Comparison of ENCODE assay signal across 10 cellular contexts in genomic region chr6:64012351-64013060, GRCh38.
DNase-seq lines count a peak whose midpoint lies in the region; ATAC-seq and TF ChIP-seq lines count a peak whose summit lies in the region.
"Had no signal": no experiment of that assay in that cellular context is flagged by ENCODE, and none has a peak within 500 bp of the region (broad histone marks: within the 10 kb centered on the region; RNA-seq: fewer than 3 reads in every experiment).

No MANE protein-coding gene starts in this region.

- ATAC-seq in HG03432 (IDR thresholded peaks at IDR 0.05; ENCODE audit: unreplicated experiment): peak; percentile 68
- no peak for ATAC-seq in HG03378 (IDR thresholded peaks at IDR 0.05; ENCODE audit: unreplicated experiment)

- no peak overlapping the region for H3K27ac ChIP-seq in BLaER1
- no peak overlapping the region for H3K27ac ChIP-seq in Peyer's patch
- H3K27ac ChIP-seq: thoracic aorta had no signal

- no peak overlapping the region for H3K9ac ChIP-seq in BLaER1

- H3K4me1 ChIP-seq in BLaER1 (peaks cover 48% of the 10 kb centered on the region), Peyer's patch (no peaks in the 10 kb centered on the region)
- H3K4me1 ChIP-seq: HAP-1 had no signal

- TF ChIP-seq CTCF in Peyer's patch (IDR thresholded peaks at IDR 0.05) (peak in 4 of 6 experiments; percentile 32 to 74 (median 68)), retinal pigment epithelial cell (conservative IDR thresholded peaks at IDR 0.05; ENCODE audit: low read depth, low read length) (peak; percentile 96)

- H3K9me3 ChIP-seq in BLaER1: no peaks in the 10 kb centered on the region
- no peaks in the 10 kb centered on the region for H3K9me3 ChIP-seq in Peyer's patch
- H3K9me3 ChIP-seq: HAP-1, thoracic aorta had no signal

- H3K4me3 ChIP-seq in BLaER1 (no peak overlapping the region), Peyer's patch (no peak overlapping the region), retinal pigment epithelial cell (ENCODE audit: low read length) (peak overlapping the region; percentile 27)
- H3K4me3 ChIP-seq: HAP-1, thoracic aorta had no signal

- peak overlapping the region; percentile 8; the same call in 1 of the 2 replicates for H3K4me2 ChIP-seq in BLaER1

- no peaks in the 10 kb centered on the region for H4K20me1 ChIP-seq in BLaER1

- TF ChIP-seq POLR2A in Peyer's patch (IDR thresholded peaks at IDR 0.05): no peak

- DNase-seq in Peyer's patch (peak in 1 of 3 donors; percentile 54), foreskin melanocyte (peak; percentile 86), retinal pigment epithelial cell (ENCODE audit: low read depth) (peak; percentile 56)
- DNase-seq in activated naive CD4-positive, alpha-beta T cell (lab: John Stamatoyannopoulos, UW): no peak
- no peak for DNase-seq in activated CD8-positive, alpha-beta memory T cell treated with anti-CD3 and anti-CD28 coated beads for 24 hours

- H3K36me3 ChIP-seq in BLaER1 (no peaks in the 10 kb centered on the region), Peyer's patch (no peaks in the 10 kb centered on the region)
- H3K36me3 ChIP-seq: HAP-1, thoracic aorta had no signal

- no peaks in the 10 kb centered on the region for H3K27me3 ChIP-seq in BLaER1
- no peaks in the 10 kb centered on the region for H3K27me3 ChIP-seq in Peyer's patch

Comparison
In these comparisons a context has a peak if more than half of its experiments do, and no peak if none do; other contexts are left out.
1. DNase-seq: peak in foreskin melanocyte (single experiment) and retinal pigment epithelial cell (single experiment); none in activated naive CD4-positive, alpha-beta T cell (0 of 4) and activated CD8-positive, alpha-beta memory T cell treated with anti-CD3 and anti-CD28 coated beads for 24 hours (single experiment).